8 cellular contexts compared by ENCODE assay signal in genomic region chr21:34807146-34807880, GRCh38.
DNase-seq lines count a peak whose midpoint lies in the region; ATAC-seq, FAIRE-seq and TF ChIP-seq lines count a peak whose summit lies in the region.

No MANE protein-coding gene starts in this region.

- intact Hi-C loops in left cardiac atrium (cut with DNase I) (no loop called here), Right ventricle myocardium superior (cut with DNase I) (no loop called here), HepG2 (cut with micrococcal nuclease; ENCODE audit: unreplicated experiment) (no loop called here), left ventricle myocardium inferior (cut with micrococcal nuclease) (no loop called here)

- FAIRE-seq in RCC 7860 (lab: Jason Lieb, UNC) (peak; percentile 88), HepG2 (lab: Jason Lieb, UNC) (no peak)

- in situ Hi-C loops in HepG2 (cut with HindIII; ENCODE audit: extremely low pct_ligation_motif_present, low pct_unique_long_range_greater_than_20kb): no loop called here
- in situ Hi-C loops in KBM-7 (cut with MboI; ENCODE audit: low pct_unique_long_range_greater_than_20kb, low sequenced_read_pairs): no loop called here

- no TSS peak for BruUV-seq in HepG2 (replicated peaks; lab: Mats Ljungman, UMichigan)

- no peak for DNase-seq in left cardiac atrium
- no peak for DNase-seq in Right ventricle myocardium superior
- peak; percentile 96 for DNase-seq in RCC 7860 (ENCODE audit: low spot score)
- peak; percentile 63 for DNase-seq in activated naive CD4-positive, alpha-beta T cell treated with anti-CD3 and anti-CD28 coated beads, Interleukin-2, amount 50 U/mL, for 16 hours
- no peak for DNase-seq in HepG2 (ENCODE audit: low spot score)
- DNase-seq in stimulated activated CD8-positive, alpha-beta memory T cell treated with anti-CD3 and anti-CD28 coated beads, Interleukin-7, amount 100 ng/mL, for 1 hour (ENCODE audit: low read depth in 2 of 2): peak; percentile 21 to 37
- no peak for DNase-seq in KBM-7
- no peak for DNase-seq in left ventricle myocardium inferior

- TF ChIP-seq POLR2A in HepG2 (IDR thresholded peaks at IDR 0.05; ENCODE audit: insufficient read depth in 1 of 2, low read depth in 2 of 2, low read length in 2 of 2): no peak

- ATAC-seq in left cardiac atrium (peak; percentile 36 to 86), Right ventricle myocardium superior (ENCODE audit: poor library complexity) (no peak), HepG2 (no peak)

- TF ChIP-seq RAD21 in HepG2 (CRISPR knock-in tag; IDR thresholded peaks at IDR 0.05): no peak

- H3K4me3 ChIP-seq in HepG2 (replicated peaks in 1 of 3; ENCODE audit: insufficient read depth in 1 of 3, low read depth in 2 of 3, low read length in 3 of 3) (no peak overlapping the region), left ventricle myocardium inferior (no peak overlapping the region)

- H3K36me3 ChIP-seq in HepG2 (replicated peaks in 1 of 2; ENCODE audit: control insufficient read depth in 1 of 2, insufficient read depth in 2 of 2, low read length in 2 of 2) (peaks cover 11 to 42% of the 10 kb centered on the region in 2 experiments; a peak in 4 of 5 replicates), left ventricle myocardium inferior (peaks cover 5% of the 10 kb centered on the region)

- H3K9ac ChIP-seq in HepG2 (ENCODE audit: insufficient read depth, low read depth, low read length): no peak overlapping the region

- CTCF ChIA-PET in HepG2 (lab: Yijun Ruan, JAX; ENCODE audit: low intra/inter-chr PET ratio, low total read pairs): no interaction called here

- H4K20me1 ChIP-seq in HepG2 (ENCODE audit: insufficient read depth, low read length): no peaks in the 10 kb centered on the region

- no peak overlapping the region for H2AFZ ChIP-seq in HepG2 (ENCODE audit: low read length)

- H3K27ac ChIP-seq in HepG2 (ENCODE audit: extremely low read length, insufficient read depth, low read length): peak overlapping the region; percentile 1
- no peak overlapping the region for H3K27ac ChIP-seq in left ventricle myocardium inferior (replicated peaks)

- POLR2A ChIA-PET in HepG2 (lab: Yijun Ruan, JAX): interaction anchor here (2.0 to 3.2 kb wide), 4 partner anchors 11 to 80 kb away, joined by 4 to 27 read pairs (median 8); no protein-coding TSS in a partner anchor

- no peak overlapping the region for H3K4me2 ChIP-seq in HepG2 (ENCODE audit: low read depth, low read length)

- no peaks in the 10 kb centered on the region for H3K79me2 ChIP-seq in HepG2 (ENCODE audit: insufficient read depth, low read length)

- WGBS in HepG2 (ENCODE audit: low lambda C conversion rate): 99% methylated on average over 7 of the region's 7 CpGs

- H3K4me1 ChIP-seq in HepG2 (ENCODE audit: insufficient read depth, low read length) (peaks cover 40% of the 10 kb centered on the region), left ventricle myocardium inferior (no peaks in the 10 kb centered on the region)

- TF ChIP-seq EP300 in HepG2 (IDR thresholded peaks at IDR 0.05; ENCODE audit: low read depth in 2 of 2, low read length in 2 of 2) (no peak), HepG2 (CRISPR knock-in tag; IDR thresholded peaks at IDR 0.05; ENCODE audit: borderline replicate concordance) (no peak)

- peaks cover 9% of the 10 kb centered on the region for H3K9me3 ChIP-seq in HepG2 (ENCODE audit: low read length)
- H3K9me3 ChIP-seq in left ventricle myocardium inferior (replicated peaks): peaks cover 23% of the 10 kb centered on the region

- TF ChIP-seq CTCF in HepG2 (CRISPR knock-in tag; IDR thresholded peaks at IDR 0.05): no peak
- TF ChIP-seq CTCF in left ventricle myocardium inferior (IDR thresholded peaks at IDR 0.05; ENCODE audit: borderline replicate concordance): no peak

- H3K27me3 ChIP-seq in HepG2 (ENCODE audit: control insufficient read depth in 1 of 2, insufficient read depth in 2 of 2, low read length in 2 of 2) (no peaks in the 10 kb centered on the region), left ventricle myocardium inferior (ENCODE audit: low read depth) (peaks cover 20% of the 10 kb centered on the region)

TF ChIP-seq in HepG2, 621 proteins besides CTCF, POLR2A, EP300 and RAD21:
- peak; percentile 72 for TF ChIP-seq FOSL2 (CRISPR knock-in tag; IDR thresholded peaks at IDR 0.05)
- TF ChIP-seq PHF21A (CRISPR knock-in tag; IDR thresholded peaks at IDR 0.05): no peak

Comparison
In these comparisons a context has a peak if more than half of its experiments do, and no peak if none do; other contexts are left out.
1. ATAC-seq: peak in left cardiac atrium (2 of 2); none in Right ventricle myocardium superior (single experiment) and HepG2 (single experiment).
2. DNase-seq: peak in RCC 7860 (single experiment), activated naive CD4-positive, alpha-beta T cell treated with anti-CD3 and anti-CD28 coated beads, Interleukin-2, amount 50 U/mL, for 16 hours (single experiment) and stimulated activated CD8-positive, alpha-beta memory T cell treated with anti-CD3 and anti-CD28 coated beads, Interleukin-7, amount 100 ng/mL, for 1 hour (2 of 2); none in left cardiac atrium (single experiment), Right ventricle myocardium superior (single experiment), HepG2 (single experiment), KBM-7 (single experiment) and left ventricle myocardium inferior (single experiment).